In the genomic region with DNA sequence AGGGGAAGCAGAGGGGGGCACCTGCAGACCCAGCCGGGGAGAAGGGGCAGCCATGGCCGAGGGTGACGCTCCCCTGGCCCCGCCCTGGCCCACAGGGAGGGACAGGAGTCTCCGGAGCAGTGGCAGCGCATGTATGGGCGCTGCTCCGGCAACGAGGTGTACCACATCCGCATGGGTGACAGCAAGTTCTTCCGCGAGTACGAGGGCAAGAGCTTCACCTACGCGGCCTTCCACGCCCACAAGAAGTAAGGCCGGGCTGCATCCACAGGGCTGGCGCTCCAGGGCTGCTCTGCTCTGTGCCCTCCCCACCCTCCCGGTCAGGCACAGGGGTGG, we compare ENCODE assay signal across 18 cellular contexts.
DNase-seq lines count a peak whose midpoint lies in the region; ATAC-seq and TF ChIP-seq lines count a peak whose summit lies in the region.
"Had no signal": no experiment of that assay in that cellular context is flagged by ENCODE, and none has a peak within 500 bp of the region (broad histone marks: within the 10 kb centered on the region; RNA-seq: fewer than 3 reads in every experiment).

No MANE protein-coding gene starts in this region.

- no peaks in the 10 kb centered on the region for H3K36me3 Mint-ChIP-seq in activated CD8-positive, alpha-beta T cell treated with anti-CD3 and anti-CD28 coated beads, Interleukin-2, amount 10 ng/mL, durations not matched to agents 7 days and 5 days (ENCODE audit: low read depth)
- H3K36me3 Mint-ChIP-seq in activated CD8-positive, alpha-beta T cell treated with anti-CD3 and anti-CD28 coated beads for 36 hours (ENCODE audit: low read depth) = no peaks in the 10 kb centered on the region
- H3K36me3 Mint-ChIP-seq in effector memory CD8-positive, alpha-beta T cell (ENCODE audit: insufficient read depth) = peaks cover 3% of the 10 kb centered on the region
- H3K36me3 Mint-ChIP-seq: CD4-positive, alpha-beta memory T cell had no signal

- peak; percentile 22 for DNase-seq in activated CD8-positive, alpha-beta T cell treated with anti-CD3 and anti-CD28 coated beads, Interleukin-2, amount 10 ng/mL, durations not matched to agents 7 days and 5 days
- DNase-seq in activated CD8-positive, alpha-beta T cell treated with anti-CD3 and anti-CD28 coated beads for 36 hours = no peak
- DNase-seq in NCI-H510A (lab: John Stamatoyannopoulos, UW) = peak; percentile 36
- peak in 1 of 3 experiments; percentile 6 for DNase-seq in effector memory CD8-positive, alpha-beta T cell
- DNase-seq: ACHN, NCI-H1694 treated with DMSO at 0.1 percent for 48 hours, NCI-H2171, NCI-H524, PC-9, SK-N-SH had no signal

- no peak overlapping the region for H3K4me3 Mint-ChIP-seq in activated CD8-positive, alpha-beta T cell treated with anti-CD3 and anti-CD28 coated beads, Interleukin-2, amount 10 ng/mL, durations not matched to agents 7 days and 5 days
- no peak overlapping the region for H3K4me3 Mint-ChIP-seq in activated CD8-positive, alpha-beta T cell treated with anti-CD3 and anti-CD28 coated beads for 36 hours
- no peak overlapping the region for H3K4me3 Mint-ChIP-seq in effector memory CD8-positive, alpha-beta T cell
- H3K4me3 Mint-ChIP-seq: B cell; CD4-positive, alpha-beta memory T cell; T-helper 1 cell treated with Interleukin-12 subunit alpha and Interleukin-12 subunit beta and Interleukin-4 antibody, amounts not matched to agents 30 μg/mL and 1 μg/mL, for 36 hours had no signal

- POLR2A ChIA-PET in activated CD8-positive, alpha-beta T cell treated with anti-CD3 and anti-CD28 coated beads, Interleukin-2, amount 10 ng/mL, durations not matched to agents 7 days and 5 days (lab: Charles Lee) = no interaction called here
- POLR2A ChIA-PET in activated CD8-positive, alpha-beta T cell treated with anti-CD3 and anti-CD28 coated beads for 36 hours (lab: Charles Lee) = no interaction called here
- POLR2A ChIA-PET in HEK293 (lab: Yijun Ruan, JAX) = no interaction called here

- no peak for ATAC-seq in activated CD8-positive, alpha-beta T cell treated with anti-CD3 and anti-CD28 coated beads, Interleukin-2, amount 10 ng/mL, durations not matched to agents 7 days and 5 days
- no peak for ATAC-seq in activated CD8-positive, alpha-beta T cell treated with anti-CD3 and anti-CD28 coated beads for 36 hours
- ATAC-seq in effector memory CD8-positive, alpha-beta T cell (replicated peaks) = peak; percentile 86
- ATAC-seq in HG02678 (IDR thresholded peaks at IDR 0.05; ENCODE audit: unreplicated experiment) (no peak), HG03139 (IDR thresholded peaks at IDR 0.05; ENCODE audit: unreplicated experiment) (no peak), GM18511 (IDR thresholded peaks at IDR 0.05; ENCODE audit: unreplicated experiment) (no peak)
- ATAC-seq: Right ventricle myocardium inferior had no signal

- intact Hi-C loops in activated CD8-positive, alpha-beta T cell treated with anti-CD3 and anti-CD28 coated beads for 36 hours (cut with micrococcal nuclease) = no loop called here

- CTCF ChIA-PET in activated CD8-positive, alpha-beta T cell treated with anti-CD3 and anti-CD28 coated beads, Interleukin-2, amount 10 ng/mL, durations not matched to agents 7 days and 5 days (lab: Charles Lee) = no interaction called here
- CTCF ChIA-PET in activated CD8-positive, alpha-beta T cell treated with anti-CD3 and anti-CD28 coated beads for 36 hours (lab: Charles Lee) = no interaction called here
- CTCF ChIA-PET in HEK293 (lab: Yijun Ruan, JAX) = interaction anchor here (0.6 to 1.5 kb wide), 2 partner anchors 28 to 719 kb away, joined by 3 to 4 read pairs; no protein-coding TSS in a partner anchor

- no peak overlapping the region for H3K27ac ChIP-seq in HEK293 (ENCODE audit: extremely low read depth, low read depth, low read length)
- H3K27ac ChIP-seq: PC-9 had no signal

- H3K4me1 Mint-ChIP-seq in activated CD8-positive, alpha-beta T cell treated with anti-CD3 and anti-CD28 coated beads, Interleukin-2, amount 10 ng/mL, durations not matched to agents 7 days and 5 days (ENCODE audit: low read depth) = no peaks in the 10 kb centered on the region
- no peaks in the 10 kb centered on the region for H3K4me1 Mint-ChIP-seq in activated CD8-positive, alpha-beta T cell treated with anti-CD3 and anti-CD28 coated beads for 36 hours (ENCODE audit: low read depth)
- no peaks in the 10 kb centered on the region for H3K4me1 Mint-ChIP-seq in effector memory CD8-positive, alpha-beta T cell (ENCODE audit: low read depth in 2 of 2)
- H3K4me1 Mint-ChIP-seq: B cell; CD4-positive, alpha-beta memory T cell had no signal

- no peaks in the 10 kb centered on the region for H3K36me3 ChIP-seq in HEK293 (ENCODE audit: control insufficient read depth in 2 of 2, insufficient read depth in 1 of 2, low read length in 2 of 2)

- no peak overlapping the region for H3K27ac Mint-ChIP-seq in activated CD8-positive, alpha-beta T cell treated with anti-CD3 and anti-CD28 coated beads, Interleukin-2, amount 10 ng/mL, durations not matched to agents 7 days and 5 days
- H3K27ac Mint-ChIP-seq in activated CD8-positive, alpha-beta T cell treated with anti-CD3 and anti-CD28 coated beads for 36 hours = no peak overlapping the region
- H3K27ac Mint-ChIP-seq in effector memory CD8-positive, alpha-beta T cell = no peak overlapping the region
- H3K27ac Mint-ChIP-seq: B cell; CD4-positive, alpha-beta memory T cell; T-helper 1 cell treated with Interleukin-12 subunit alpha and Interleukin-12 subunit beta and Interleukin-4 antibody, amounts not matched to agents 30 μg/mL and 1 μg/mL, for 36 hours had no signal

- no peak for TF ChIP-seq CTCF in activated CD8-positive, alpha-beta T cell treated with anti-CD3 and anti-CD28 coated beads for 36 hours (IDR thresholded peaks at IDR 0.05)
- TF ChIP-seq CTCF in HEK293 (tag by site-specific recombination; IDR thresholded peaks at IDR 0.05) = no peak

- H3K4me1 ChIP-seq in HEK293 (ENCODE audit: control insufficient read depth, insufficient read depth, low read length) = no peaks in the 10 kb centered on the region

- no peaks in the 10 kb centered on the region for H3K27me3 Mint-ChIP-seq in activated CD8-positive, alpha-beta T cell treated with anti-CD3 and anti-CD28 coated beads, Interleukin-2, amount 10 ng/mL, durations not matched to agents 7 days and 5 days (ENCODE audit: low read depth)
- H3K27me3 Mint-ChIP-seq in activated CD8-positive, alpha-beta T cell treated with anti-CD3 and anti-CD28 coated beads for 36 hours = no peaks in the 10 kb centered on the region
- H3K27me3 Mint-ChIP-seq in effector memory CD8-positive, alpha-beta T cell = no peaks in the 10 kb centered on the region

- H3K9me3 ChIP-seq in HEK293 (ENCODE audit: control insufficient read depth, insufficient read depth, low read depth, low read length) = no peaks in the 10 kb centered on the region
- H3K9me3 ChIP-seq: SK-N-SH had no signal

- peaks cover 3% of the 10 kb centered on the region for H3K9me3 Mint-ChIP-seq in activated CD8-positive, alpha-beta T cell treated with anti-CD3 and anti-CD28 coated beads, Interleukin-2, amount 10 ng/mL, durations not matched to agents 7 days and 5 days (ENCODE audit: insufficient read depth)
- peaks cover 6% of the 10 kb centered on the region for H3K9me3 Mint-ChIP-seq in activated CD8-positive, alpha-beta T cell treated with anti-CD3 and anti-CD28 coated beads for 36 hours
- H3K9me3 Mint-ChIP-seq in effector memory CD8-positive, alpha-beta T cell = no peaks in the 10 kb centered on the region

- no peak overlapping the region for H3K4me3 ChIP-seq in HEK293 (ENCODE audit: low read depth, low read length)
- H3K4me3 ChIP-seq: PC-9 had no signal

TF ChIP-seq in HEK293, 187 proteins besides CTCF, POLR2A, EP300 and RAD21:
- TF ChIP-seq KLF17 (tag by site-specific recombination; IDR thresholded peaks at IDR 0.05) (0 out of 2 replicates have a peak, but pooled peaks have one; percentile 37), ZNF544 (tag by site-specific recombination; IDR thresholded peaks at IDR 0.05) (no peak)
